In genomic region chr10:69914373-69915268, GRCh38 we compare ENCODE assay signal across 8 cellular contexts.
A peak's percentile ranks its signal among the peaks of the same experiment; 100 is the strongest.
DNase-seq lines count a peak whose midpoint lies in the region; ATAC-seq, FAIRE-seq and TF ChIP-seq lines count a peak whose summit lies in the region.

No MANE protein-coding gene starts in this region.

- no peak overlapping the region for H3K27ac ChIP-seq in kidney (ENCODE audit: low read depth in 2 of 2, low read length in 2 of 2)

- FAIRE-seq in kidney (lab: Jason Lieb, UNC), result no peak

- H3K4me1 ChIP-seq in kidney (ENCODE audit: control insufficient read depth in 1 of 2, insufficient read depth in 1 of 2, low read depth in 1 of 2, low read length in 2 of 2), result peaks cover 3 to 13% of the 10 kb centered on the region in 2 donors

- no peaks in the 10 kb centered on the region for H3K9me3 ChIP-seq in kidney (ENCODE audit: control insufficient read depth in 1 of 2, low read length in 2 of 2)

- no peak for ATAC-seq in HG02938 (IDR thresholded peaks at IDR 0.05; ENCODE audit: unreplicated experiment)

- peak; percentile 38 to 47 for DNase-seq in NOMO-1 (lab: John Stamatoyannopoulos, UW; ENCODE audit: unreplicated experiment in 2 of 2)
- DNase-seq in NOMO-1 treated with dmso at 0.1 percent for 144 hours (lab: John Stamatoyannopoulos, UW; ENCODE audit: unreplicated experiment), result no peak
- peak; percentile 2 for DNase-seq in NCI-H1436 treated with DMSO at 0.1 percent for 48 hours (lab: John Stamatoyannopoulos, UW)
- peak; percentile 77 to 78 for DNase-seq in cardiac fibroblast (ENCODE audit: low read depth in 2 of 2)
- DNase-seq in kidney, result peak; percentile 85
- DNase-seq in stimulated activated CD4-positive, alpha-beta T cell treated with anti-CD3 and anti-CD28 coated beads, Interleukin-1b, Interleukin-23, amount 100 ng/mL, for 4 hours (ENCODE audit: low read depth in 2 of 2), result peak; percentile 12 to 39

- TF ChIP-seq CTCF in WI38 (IDR thresholded peaks at IDR 0.05; ENCODE audit: low read depth, low read length), result peak; percentile 95
- peak; percentile 92 for TF ChIP-seq CTCF in cardiac fibroblast (IDR thresholded peaks at IDR 0.05; ENCODE audit: low read depth, low read length)
- TF ChIP-seq CTCF in kidney (IDR thresholded peaks at IDR 0.05; ENCODE audit: borderline replicate concordance, extremely low read depth, insufficient read depth), result peak; percentile 95

- no peak overlapping the region for H3K9ac ChIP-seq in kidney (ENCODE audit: low read length in 2 of 2)

- H3K4me3 ChIP-seq in WI38 (ENCODE audit: low read depth, low read length) (no peak overlapping the region), cardiac fibroblast (replicated peaks in 1 of 2; ENCODE audit: low read depth in 2 of 2, low read length in 2 of 2) (no peak overlapping the region), kidney (ENCODE audit: low read length in 2 of 2) (no peak overlapping the region)

- intact Hi-C loops in kidney (cut with DNase I), result no loop called here

- no peaks in the 10 kb centered on the region for H3K36me3 ChIP-seq in kidney (ENCODE audit: control insufficient read depth in 1 of 2, insufficient read depth in 2 of 2, low read length in 2 of 2)
